Comparison of ENCODE assay signal across 8 cellular contexts in the genomic region with DNA sequence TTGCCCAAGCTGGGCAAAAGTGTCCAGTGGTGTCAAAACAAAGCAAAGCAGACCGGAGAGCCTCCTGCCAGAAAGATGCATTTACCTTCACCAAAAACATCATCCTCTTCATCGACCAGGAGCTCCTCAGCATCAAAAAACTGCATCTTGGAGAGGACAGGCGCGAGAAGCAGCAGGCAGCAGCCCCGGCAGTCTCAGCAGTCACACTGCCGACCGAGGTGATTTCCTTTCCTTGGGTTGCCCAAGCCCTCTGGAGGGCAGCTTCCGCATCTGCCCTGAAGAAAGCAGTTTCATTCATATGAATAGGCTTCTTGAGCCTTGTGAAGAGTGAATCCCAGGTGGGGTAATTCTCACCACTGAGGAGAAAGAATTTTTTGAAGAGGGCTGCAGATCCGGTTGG. TPM values are rescaled to one million over a fixed set of nuclear protein-coding genes. Genes with fewer than 3 reads are reported as not detected.
DNase-seq lines count a peak whose midpoint lies in the region; ATAC-seq and TF ChIP-seq lines count a peak whose summit lies in the region.

A gene with protein sequence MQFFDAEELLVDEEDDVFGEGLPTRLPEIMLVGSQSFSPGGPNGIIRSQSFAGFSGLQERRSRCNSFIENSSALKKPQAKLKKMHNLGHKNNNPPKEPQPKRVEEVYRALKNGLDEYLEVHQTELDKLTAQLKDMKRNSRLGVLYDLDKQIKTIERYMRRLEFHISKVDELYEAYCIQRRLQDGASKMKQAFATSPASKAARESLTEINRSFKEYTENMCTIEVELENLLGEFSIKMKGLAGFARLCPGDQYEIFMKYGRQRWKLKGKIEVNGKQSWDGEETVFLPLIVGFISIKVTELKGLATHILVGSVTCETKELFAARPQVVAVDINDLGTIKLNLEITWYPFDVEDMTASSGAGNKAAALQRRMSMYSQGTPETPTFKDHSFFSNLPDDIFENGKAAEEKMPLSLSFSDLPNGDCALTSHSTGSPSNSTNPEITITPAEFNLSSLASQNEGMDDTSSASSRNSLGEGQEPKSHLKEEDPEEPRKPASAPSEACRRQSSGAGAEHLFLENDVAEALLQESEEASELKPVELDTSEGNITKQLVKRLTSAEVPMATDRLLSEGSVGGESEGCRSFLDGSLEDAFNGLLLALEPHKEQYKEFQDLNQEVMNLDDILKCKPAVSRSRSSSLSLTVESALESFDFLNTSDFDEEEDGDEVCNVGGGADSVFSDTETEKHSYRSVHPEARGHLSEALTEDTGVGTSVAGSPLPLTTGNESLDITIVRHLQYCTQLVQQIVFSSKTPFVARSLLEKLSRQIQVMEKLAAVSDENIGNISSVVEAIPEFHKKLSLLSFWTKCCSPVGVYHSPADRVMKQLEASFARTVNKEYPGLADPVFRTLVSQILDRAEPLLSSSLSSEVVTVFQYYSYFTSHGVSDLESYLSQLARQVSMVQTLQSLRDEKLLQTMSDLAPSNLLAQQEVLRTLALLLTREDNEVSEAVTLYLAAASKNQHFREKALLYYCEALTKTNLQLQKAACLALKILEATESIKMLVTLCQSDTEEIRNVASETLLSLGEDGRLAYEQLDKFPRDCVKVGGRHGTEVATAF (minus strand): TSS at position 208 of the 400 bp plus-strand sequence. CDS start 62 bp downstream, at position 146.

- H3K4me3 Mint-ChIP-seq in activated T-helper 17 cell treated with anti-CD3 and anti-CD28 coated beads, Interleukin-2, amount 50 U/mL, for 72 hours, result peak within 1 kb of the TSS; percentile 93
- H3K4me3 Mint-ChIP-seq in immature natural killer cell, result peak within 1 kb of the TSS; percentile 99 to 100 (median 99)
- H3K4me3 Mint-ChIP-seq in stimulated activated naive B cell treated with anti-CD40 and anti-IgM and Interleukin-4, amounts not matched to agents 10 μg/mL and 1 μg/mL and 100 μg/mL, for 72 hours, result peak within 1 kb of the TSS; percentile 84 to 89

- CTCF ChIA-PET in BJ (lab: Yijun Ruan, JAX), result interaction anchor here (1.7 to 1.9 kb wide), 4 partner anchors 10 to 56 kb away, joined by 4 to 7 read pairs (median 5); no protein-coding TSS in a partner anchor

- H3K4me1 ChIP-seq in ovary (ENCODE audit: insufficient read depth), result no peaks in the 10 kb centered on the region

- DNase-seq in BJ (ENCODE audit: low read depth) (no peak), NCI-H2227 treated with DMSO at 0.1 percent for 48 hours (lab: John Stamatoyannopoulos, UW) (peak; percentile 43), immature natural killer cell (peak; percentile 68 to 72 (median 71)), ovary (no peak)
- DNase-seq in stimulated activated naive B cell treated with anti-CD40 and anti-IgM and Interleukin-4, amounts not matched to agents 10 μg/mL and 1 μg/mL and 100 μg/mL, for 72 hours, result peak; percentile 57

- H3K9me3 Mint-ChIP-seq in activated T-helper 17 cell treated with anti-CD3 and anti-CD28 coated beads, Interleukin-2, amount 50 U/mL, for 72 hours, result no peaks in the 10 kb centered on the region
- peaks cover 0 to 2% (median 0%) of the 10 kb centered on the region in 6 donors for H3K9me3 Mint-ChIP-seq in immature natural killer cell
- no peaks in the 10 kb centered on the region for H3K9me3 Mint-ChIP-seq in stimulated activated naive B cell treated with anti-CD40 and anti-IgM and Interleukin-4, amounts not matched to agents 10 μg/mL and 1 μg/mL and 100 μg/mL, for 72 hours

- H3K27ac ChIP-seq in ovary, result no peak within 1 kb of the TSS

- H3K27me3 Mint-ChIP-seq in activated T-helper 17 cell treated with anti-CD3 and anti-CD28 coated beads, Interleukin-2, amount 50 U/mL, for 72 hours, result no peaks in the 10 kb centered on the region
- peaks cover 0 to 17% (median 7%) of the 10 kb centered on the region in 3 donors for H3K27me3 Mint-ChIP-seq in immature natural killer cell (ENCODE audit: low read depth in 3 of 3)
- no peaks in the 10 kb centered on the region for H3K27me3 Mint-ChIP-seq in stimulated activated naive B cell treated with anti-CD40 and anti-IgM and Interleukin-4, amounts not matched to agents 10 μg/mL and 1 μg/mL and 100 μg/mL, for 72 hours

- no peak for TF ChIP-seq POLR2A in ovary (IDR thresholded peaks at IDR 0.05)

- H3K27ac Mint-ChIP-seq in activated T-helper 17 cell treated with anti-CD3 and anti-CD28 coated beads, Interleukin-2, amount 50 U/mL, for 72 hours, result peak within 1 kb of the TSS; percentile 92
- H3K27ac Mint-ChIP-seq in immature natural killer cell, result peak within 1 kb of the TSS; percentile 76 to 98 (median 90)
- peak within 1 kb of the TSS; percentile 91 for H3K27ac Mint-ChIP-seq in stimulated activated naive B cell treated with anti-CD40 and anti-IgM and Interleukin-4, amounts not matched to agents 10 μg/mL and 1 μg/mL and 100 μg/mL, for 72 hours

- 60 to 69% (median 62%) methylated on average over 9 of the region's 9 CpGs for WGBS in ovary, 3 donors

- TF ChIP-seq EP300 in ovary (IDR thresholded peaks at IDR 0.05), result no peak

- no peak within 1 kb of the TSS for H3K4me3 ChIP-seq in BJ (ENCODE audit: low read depth, low read length)
- no peak within 1 kb of the TSS for H3K4me3 ChIP-seq in ovary

- peak; percentile 41 for ATAC-seq in GM21423 (IDR thresholded peaks at IDR 0.05; ENCODE audit: unreplicated experiment)
- ATAC-seq in activated T-helper 17 cell treated with anti-CD3 and anti-CD28 coated beads, Interleukin-2, amount 50 U/mL, for 72 hours (replicated peaks), result peak; percentile 37
- ATAC-seq in stimulated activated naive B cell treated with anti-CD40 and anti-IgM and Interleukin-4, amounts not matched to agents 10 μg/mL and 1 μg/mL and 100 μg/mL, for 72 hours (replicated peaks), result peak; percentile 61 to 64
- no peak for ATAC-seq in HG02884 (IDR thresholded peaks at IDR 0.05; ENCODE audit: unreplicated experiment)

- H3K36me3 ChIP-seq in BJ (ENCODE audit: control insufficient read depth, insufficient read depth, low read length) (no peaks in the 10 kb centered on the region), ovary (no peaks in the 10 kb centered on the region)

- H3K36me3 Mint-ChIP-seq in activated T-helper 17 cell treated with anti-CD3 and anti-CD28 coated beads, Interleukin-2, amount 50 U/mL, for 72 hours (ENCODE audit: low read depth), result peaks cover 29% of the 10 kb centered on the region
- H3K36me3 Mint-ChIP-seq in immature natural killer cell, result peaks cover 7 to 35% (median 11%) of the 10 kb centered on the region in 3 donors
- peaks cover 2 to 3% of the 10 kb centered on the region in 2 donors for H3K36me3 Mint-ChIP-seq in stimulated activated naive B cell treated with anti-CD40 and anti-IgM and Interleukin-4, amounts not matched to agents 10 μg/mL and 1 μg/mL and 100 μg/mL, for 72 hours

- no peaks in the 10 kb centered on the region for H3K9me3 ChIP-seq in ovary

- no peak for TF ChIP-seq CTCF in BJ (IDR thresholded peaks at IDR 0.05; ENCODE audit: insufficient read depth, low read depth, low read length)
- TF ChIP-seq CTCF in ovary (IDR thresholded peaks at IDR 0.05), result no peak

- H3K4me1 Mint-ChIP-seq in activated T-helper 17 cell treated with anti-CD3 and anti-CD28 coated beads, Interleukin-2, amount 50 U/mL, for 72 hours, result peaks cover 66% of the 10 kb centered on the region
- peaks cover 68 to 78% of the 10 kb centered on the region in 2 donors for H3K4me1 Mint-ChIP-seq in immature natural killer cell
- H3K4me1 Mint-ChIP-seq in stimulated activated naive B cell treated with anti-CD40 and anti-IgM and Interleukin-4, amounts not matched to agents 10 μg/mL and 1 μg/mL and 100 μg/mL, for 72 hours, result peaks cover 66 to 97% of the 10 kb centered on the region in 2 donors

- POLR2A ChIA-PET in BJ (lab: Charles Lee), result no interaction called here

- H3K27me3 ChIP-seq in BJ (ENCODE audit: control insufficient read depth, insufficient read depth, low read length) (no peaks in the 10 kb centered on the region), ovary (no peaks in the 10 kb centered on the region)

- intact Hi-C loops in ovary (cut with DNase I), result no loop called here

RNA-seq across cellular contexts. Expression of the gene that starts here (rescaled TPM):
- polyA plus RNA-seq in BJ (2011; rRNA removed) (36.3 and 52.6 TPM in 2 replicates), immature natural killer cell (100 to 1,000 TPM; 262 to 392 (median 334) TPM), ovary (1 to 10 TPM; 3.6 to 8.1 TPM)
- polyA minus RNA-seq in BJ (2011; rRNA and poly(A)+ RNA removed), result 60.8 and 64.8 TPM in 2 replicates
- 100 to 1,000 TPM in 1 of 2 donors, 10 to 100 TPM in 1; 47.5 to 113 TPM for total RNA-seq in activated T-helper 17 cell treated with anti-CD3 and anti-CD28 coated beads, Interleukin-2, amount 50 U/mL, for 72 hours
- total RNA-seq in ovary, result 10 to 100 TPM in 1 of 7 donors, 1 to 10 TPM in 6; 1.1 to 14.4 (median 4.5) TPM

Comparison
In these comparisons a context has a peak if more than half of its experiments do, and no peak if none do; other contexts are left out.
1. DNase-seq: peak in NCI-H2227 treated with DMSO at 0.1 percent for 48 hours (single experiment), immature natural killer cell (3 of 3) and stimulated activated naive B cell treated with anti-CD40 and anti-IgM and Interleukin-4, amounts not matched to agents 10 μg/mL and 1 μg/mL and 100 μg/mL, for 72 hours (single experiment); none in BJ (single experiment) and ovary (0 of 5).
2. Peak in every context shown above with its lines, with median percentiles within 50 percentile points of each other: H3K27ac Mint-ChIP-seq and H3K4me3 Mint-ChIP-seq.